In the genomic region with DNA sequence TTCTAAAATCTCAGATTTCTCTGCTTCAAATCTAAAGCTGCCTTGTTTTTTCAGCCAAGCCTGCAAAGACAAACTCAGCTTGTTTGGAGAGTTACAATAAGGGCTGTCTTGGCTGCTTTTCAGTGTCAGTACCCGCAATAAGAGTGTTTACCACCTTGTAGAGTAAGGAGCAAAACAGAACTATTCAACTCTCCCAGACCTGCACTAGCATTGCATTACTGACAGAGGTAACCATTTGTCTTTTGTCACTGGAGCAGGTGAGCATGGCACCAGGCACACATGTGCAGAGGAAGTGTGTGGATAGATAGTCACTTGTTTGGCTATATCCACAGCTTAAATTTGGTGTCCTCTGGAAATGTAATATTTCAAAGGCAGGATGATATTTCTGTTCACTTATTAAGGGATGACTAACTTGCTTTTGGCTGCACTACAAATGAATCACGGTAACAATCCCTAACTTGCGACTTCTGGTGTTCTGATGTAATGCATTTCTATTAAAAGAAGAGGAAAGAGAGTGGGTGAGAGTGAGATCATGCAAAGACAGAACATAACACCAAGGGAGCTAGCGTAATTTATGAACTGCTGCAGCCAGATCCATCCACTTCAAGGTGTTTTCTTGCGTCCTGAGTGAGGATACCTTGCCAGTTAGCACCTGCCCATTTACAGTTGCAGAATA, we compare ENCODE assay signal across 13 cellular contexts. TPM values are rescaled to one million over a fixed set of nuclear protein-coding genes. Genes with fewer than 3 reads are reported as not detected.
DNase-seq lines count a peak whose midpoint lies in the region; ATAC-seq, FAIRE-seq and TF ChIP-seq lines count a peak whose summit lies in the region.
"Had no signal": no experiment of that assay in that cellular context is flagged by ENCODE, and none has a peak within 500 bp of the region (broad histone marks: within the 10 kb centered on the region; RNA-seq: fewer than 3 reads in every experiment).

No MANE protein-coding gene starts in this region.

- H3K4me3 ChIP-seq in keratinocyte (ENCODE audit: control insufficient read depth in 2 of 3, extremely low read depth in 1 of 3, insufficient read depth in 2 of 3, low read depth in 1 of 3, low read length in 3 of 3), result no peak overlapping the region
- no peak overlapping the region for H3K4me3 ChIP-seq in transverse colon
- H3K4me3 ChIP-seq: Peyer's patch, suprapubic skin had no signal

- ATAC-seq in HG03108 (IDR thresholded peaks at IDR 0.05; ENCODE audit: unreplicated experiment) (no peak), GM19328 (IDR thresholded peaks at IDR 0.05; ENCODE audit: unreplicated experiment) (no peak)

- intact Hi-C loops in transverse colon (cut with DNase I; ENCODE audit: low total_unique reads), result no loop called here

- H3K9me3 ChIP-seq in keratinocyte (ENCODE audit: control insufficient read depth, low read depth, low read length) (no peaks in the 10 kb centered on the region), transverse colon (no peaks in the 10 kb centered on the region)
- H3K9me3 ChIP-seq: Peyer's patch, suprapubic skin had no signal

- no peaks in the 10 kb centered on the region for H3K79me2 ChIP-seq in keratinocyte (ENCODE audit: control insufficient read depth, insufficient read depth, low read length)

- H2AFZ ChIP-seq in keratinocyte (ENCODE audit: control insufficient read depth, low read length), result no peak overlapping the region

- H3K27me3 ChIP-seq in keratinocyte (ENCODE audit: control insufficient read depth, extremely low read depth, insufficient read depth, low read length), result no peaks in the 10 kb centered on the region
- H3K27me3 ChIP-seq in transverse colon, result no peaks in the 10 kb centered on the region
- H3K27me3 ChIP-seq: Peyer's patch, suprapubic skin had no signal

- H3K4me1 ChIP-seq in keratinocyte (ENCODE audit: control insufficient read depth, extremely low read depth, insufficient read depth, low read length) (peaks cover 13% of the 10 kb centered on the region), transverse colon (no peaks in the 10 kb centered on the region)
- H3K4me1 ChIP-seq: Peyer's patch, suprapubic skin had no signal

- TF ChIP-seq CTCF in keratinocyte (optimal IDR thresholded peaks at IDR 0.05 in 1 of 3, IDR thresholded peaks at IDR 0.05 in 1 of 3, conservative IDR thresholded peaks at IDR 0.05 in 1 of 3; ENCODE audit: extremely low read depth in 1 of 3, insufficient read depth in 2 of 3, low read length in 3 of 3) (no peak), transverse colon (IDR thresholded peaks at IDR 0.05) (no peak)

- 55% methylated on average over 5 of the region's 5 CpGs; no CpG with 5 or more reads in 1 of the 2 donors for WGBS in transverse colon (ENCODE audit: low coverage in 1 of 2), 2 donors

- in situ Hi-C loops in transverse colon (cut with MboI; ENCODE audit: low pct_ligation_motif_present in 1 of 4, low pct_unique_long_range_greater_than_20kb in 1 of 4, low sequenced_read_pairs in 3 of 4), result no loop called here

- H3K9me1 ChIP-seq in keratinocyte (ENCODE audit: control insufficient read depth, extremely low read depth, insufficient read depth, low read length), result no peaks in the 10 kb centered on the region

- TF ChIP-seq POLR2A in transverse colon (IDR thresholded peaks at IDR 0.05), result no peak

- H4K20me1 ChIP-seq in keratinocyte (ENCODE audit: control insufficient read depth, extremely low read depth, insufficient read depth, low read length), result no peaks in the 10 kb centered on the region

- peak; percentile 10 for DNase-seq in HTR-8/SVneo (ENCODE audit: insufficient read length, low spot score)
- DNase-seq in caudate nucleus (lab: John Stamatoyannopoulos, UW), result peak in 12 of 61 donors; percentile 0 to 78 (median 5)
- DNase-seq in keratinocyte (ENCODE audit: low read depth, low spot score), result peak; percentile 17
- no peak for DNase-seq in transverse colon
- no peak for DNase-seq in NCI-H82 (lab: John Stamatoyannopoulos, UW)
- DNase-seq in activated CD4-positive, alpha-beta T cell treated with anti-CD3 and anti-CD28 coated beads for 48 hours, result no peak
- DNase-seq: activated CD4-positive, alpha-beta T cell treated with anti-CD3 and anti-CD28 coated beads, Interleukin-2, amount 10 ng/mL, durations not matched to agents 24 days and 14 days; DND-41; NCI-H1436 treated with DMSO at 0.1 percent for 48 hours; Peyer's patch had no signal

- TF ChIP-seq EP300 in transverse colon (IDR thresholded peaks at IDR 0.05; ENCODE audit: low read depth), result no peak

- H3K27ac ChIP-seq in caudate nucleus (ENCODE audit: low read depth, low read length), result peak overlapping the region; percentile 26
- no peak overlapping the region for H3K27ac ChIP-seq in keratinocyte (ENCODE audit: control insufficient read depth, insufficient read depth, low read length)
- H3K27ac ChIP-seq in transverse colon, result peak overlapping the region in 3 of 4 donors; percentile 5 to 48 (median 40)
- H3K27ac ChIP-seq: suprapubic skin had no signal

- no peaks in the 10 kb centered on the region for H3K36me3 ChIP-seq in keratinocyte (ENCODE audit: control insufficient read depth in 2 of 2, extremely low read depth in 1 of 2, insufficient read depth in 2 of 2, low read length in 2 of 2)
- H3K36me3 ChIP-seq in transverse colon, result no peaks in the 10 kb centered on the region
- H3K36me3 ChIP-seq: Peyer's patch, suprapubic skin had no signal

- H3K9ac ChIP-seq in keratinocyte (ENCODE audit: control insufficient read depth, extremely low read depth, insufficient read depth, low read length), result no peak overlapping the region

- peak; percentile 70 for FAIRE-seq in HTR-8/SVneo (lab: Jason Lieb, UNC)
- peak; percentile 86 for FAIRE-seq in keratinocyte (lab: Jason Lieb, UNC)

- H3K4me2 ChIP-seq in keratinocyte (ENCODE audit: control insufficient read depth, extremely low read depth, insufficient read depth, low read depth, low read length), result peak overlapping the region; percentile 13

- dilution Hi-C loops in keratinocyte (cut with MboI; ENCODE audit: extremely low pct_ligation_motif_present, low sequenced_read_pairs), result no loop called here

RNA-seq across cellular contexts. Expression of gene PTCHD1, which starts 38.6 kb away (rescaled TPM):
- under 0.01 TPM in 1 of 3 replicates, not detected in the others for polyA plus RNA-seq in keratinocyte
- not detected for polyA plus RNA-seq in keratinocyte (2011; ENCODE audit: low read depth)
- not detected in 2 replicates for polyA plus RNA-seq in keratinocyte (2011; cell fraction: cytosol; rRNA removed)
- not detected in 2 replicates for polyA plus RNA-seq in keratinocyte (2011; cell fraction: nucleus; rRNA removed)
- not detected in 2 replicates for polyA plus RNA-seq in keratinocyte (2012; ENCODE audit: low replicate concordance)
- polyA minus RNA-seq in keratinocyte, result not detected in 3 replicates
- polyA minus RNA-seq in keratinocyte (2011; cell fraction: cytosol; rRNA and poly(A)+ RNA removed), result not detected
- polyA minus RNA-seq in keratinocyte (2011; cell fraction: nucleus; rRNA and poly(A)+ RNA removed), result not detected in 2 replicates
- total RNA-seq in transverse colon, result 1 to 10 TPM in 3 of 4 donors, under 1 TPM in 1; 0.40 to 3.4 (median 1.7) TPM
- total RNA-seq: activated CD4-positive, alpha-beta T cell treated with anti-CD3 and anti-CD28 coated beads, Interleukin-2, amount 10 ng/mL, durations not matched to agents 24 days and 14 days had no signal

Comparison
In these comparisons a context has a peak if more than half of its experiments do, and no peak if none do; other contexts are left out.
1. DNase-seq: peak in HTR-8/SVneo (single experiment) and keratinocyte (single experiment); none in transverse colon (single experiment), NCI-H82 (single experiment) and activated CD4-positive, alpha-beta T cell treated with anti-CD3 and anti-CD28 coated beads for 48 hours (single experiment).